ENCODE assay signal across 8 cellular contexts in the genomic region with DNA sequence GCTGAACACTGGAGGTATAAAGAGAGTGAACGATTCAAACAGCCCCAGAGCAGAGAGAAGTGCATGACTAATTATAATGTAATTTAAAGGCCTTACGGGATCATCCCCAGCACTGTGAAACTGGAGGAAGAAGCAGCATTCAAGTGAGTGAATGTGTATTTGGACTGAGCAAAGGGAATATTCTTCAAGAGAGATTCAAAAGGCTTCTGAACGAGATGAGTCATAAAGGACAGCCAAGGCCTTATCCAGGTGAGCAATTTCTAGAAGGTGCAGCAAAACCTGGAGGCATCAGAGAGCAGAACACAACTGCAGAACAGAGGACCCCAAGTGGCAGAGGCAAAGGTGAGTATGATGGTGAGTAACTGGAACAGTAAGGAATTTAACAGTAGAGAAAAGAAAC.
DNase-seq lines count a peak whose midpoint lies in the region; ATAC-seq, FAIRE-seq and TF ChIP-seq lines count a peak whose summit lies in the region.

No MANE protein-coding gene starts in this region.

- intact Hi-C loops in MCF 10A (cut with micrococcal nuclease) = no loop called here
- intact Hi-C loops in breast epithelium (cut with DNase I; ENCODE audit: low total_unique reads) = no loop called here
- intact Hi-C loops in activated B cell treated with CpG ODN at 0.5 μM for 24 hours (cut with micrococcal nuclease) = loop anchor here (1.0 kb wide), 1 partner anchor 7 kb away; no protein-coding TSS in a partner anchor
- intact Hi-C loops in upper lobe of right lung (cut with DNase I) = no loop called here
- intact Hi-C loops in adrenal gland (cut with DNase I) = no loop called here

- TF ChIP-seq POLR2A in breast epithelium (IDR thresholded peaks at IDR 0.05) (no peak), adrenal gland (IDR thresholded peaks at IDR 0.05) (no peak)

- no peak for TF ChIP-seq CTCF in MCF 10A (IDR thresholded peaks at IDR 0.05; ENCODE audit: unreplicated experiment)
- TF ChIP-seq CTCF in breast epithelium (IDR thresholded peaks at IDR 0.05) = no peak
- no peak for TF ChIP-seq CTCF in activated B cell treated with CpG ODN at 0.5 μM for 24 hours (IDR thresholded peaks at IDR 0.05)
- TF ChIP-seq CTCF in upper lobe of right lung (IDR thresholded peaks at IDR 0.05) = no peak
- no peak for TF ChIP-seq CTCF in adrenal gland (IDR thresholded peaks at IDR 0.05)

- FAIRE-seq in small intestine (lab: Jason Lieb, UNC) = no peak

- H3K27me3 Mint-ChIP-seq in MCF 10A (ENCODE audit: insufficient read depth, unreplicated experiment) (no peaks in the 10 kb centered on the region), activated B cell treated with CpG ODN at 0.5 μM for 24 hours (no peaks in the 10 kb centered on the region)

- H3K27ac Mint-ChIP-seq in MCF 10A (ENCODE audit: low read depth, unreplicated experiment) = peak overlapping the region; percentile 24
- H3K27ac Mint-ChIP-seq in activated B cell treated with CpG ODN at 0.5 μM for 24 hours = peak overlapping the region; percentile 33

- H3K4me3 ChIP-seq in breast epithelium (no peak overlapping the region), upper lobe of right lung (no peak overlapping the region), adrenal gland (no peak overlapping the region), small intestine (ENCODE audit: low read depth in 1 of 2, low read length in 2 of 2) (no peak overlapping the region)

- H3K4me1 ChIP-seq in breast epithelium = no peaks in the 10 kb centered on the region
- H3K4me1 ChIP-seq in upper lobe of right lung = peaks cover 8% of the 10 kb centered on the region
- no peaks in the 10 kb centered on the region for H3K4me1 ChIP-seq in adrenal gland (replicated peaks in 1 of 2)
- peaks cover 0 to 4% of the 10 kb centered on the region in 2 donors for H3K4me1 ChIP-seq in small intestine (ENCODE audit: control insufficient read depth in 2 of 2, insufficient read depth in 1 of 2, low read depth in 1 of 2, low read length in 1 of 2)

- H3K4me3 Mint-ChIP-seq in MCF 10A (ENCODE audit: unreplicated experiment) = peak overlapping the region; percentile 3
- peak overlapping the region; percentile 71 for H3K4me3 Mint-ChIP-seq in activated B cell treated with CpG ODN at 0.5 μM for 24 hours

- DNase-seq in MCF 10A (ENCODE audit: unreplicated experiment) = peak; percentile 36
- DNase-seq in breast epithelium (ENCODE audit: low spot score in 2 of 2) = no peak
- no peak for DNase-seq in activated B cell treated with CpG ODN at 0.5 μM for 24 hours
- DNase-seq in upper lobe of right lung = no peak
- no peak for DNase-seq in stimulated activated CD4-positive, alpha-beta T cell treated with anti-CD3 and anti-CD28 coated beads, Interleukin-2, amount 100 ng/mL, for 48 hours
- DNase-seq in adrenal gland = no peak
- no peak for DNase-seq in small intestine

- H3K9me3 Mint-ChIP-seq in MCF 10A (ENCODE audit: unreplicated experiment) = no peaks in the 10 kb centered on the region
- no peaks in the 10 kb centered on the region for H3K9me3 Mint-ChIP-seq in activated B cell treated with CpG ODN at 0.5 μM for 24 hours

- BruUV-seq in MCF 10A (replicated peaks; lab: Mats Ljungman, UMichigan) = no TSS peak

- H3K36me3 Mint-ChIP-seq in MCF 10A (ENCODE audit: insufficient read depth, unreplicated experiment) (no peaks in the 10 kb centered on the region), activated B cell treated with CpG ODN at 0.5 μM for 24 hours (ENCODE audit: low read depth) (peaks cover 11% of the 10 kb centered on the region)

- H3K27me3 ChIP-seq in breast epithelium (no peaks in the 10 kb centered on the region), upper lobe of right lung (no peaks in the 10 kb centered on the region), adrenal gland (no peaks in the 10 kb centered on the region), small intestine (ENCODE audit: control insufficient read depth in 2 of 2, insufficient read depth in 2 of 2, low read length in 2 of 2) (no peaks in the 10 kb centered on the region)

- 56 to 77% (median 63%) methylated on average over 3 of the region's 3 CpGs for WGBS in adrenal gland, 4 donors
- WGBS in small intestine, 3 donors = 67 to 72% (median 71%) methylated on average over 3 of the region's 3 CpGs

- H3K27ac ChIP-seq in breast epithelium (no peak overlapping the region), upper lobe of right lung (no peak overlapping the region), adrenal gland (no peak overlapping the region), small intestine (ENCODE audit: low read depth in 1 of 2, low read length in 1 of 2) (no peak overlapping the region)

- POLR2A ChIA-PET in MCF 10A (lab: Yijun Ruan, JAX) (no interaction called here), activated B cell treated with CpG ODN at 0.5 μM for 24 hours (lab: Charles Lee) (interaction anchor here (0.7 to 1.0 kb wide), 2 partner anchors 16 to 92 kb away, joined by 3 read pairs; no protein-coding TSS in a partner anchor)

- H3K4me1 Mint-ChIP-seq in MCF 10A (ENCODE audit: insufficient read depth, unreplicated experiment) (peaks cover 23% of the 10 kb centered on the region), activated B cell treated with CpG ODN at 0.5 μM for 24 hours (peaks cover 50% of the 10 kb centered on the region)

- H3K36me3 ChIP-seq in breast epithelium (no peaks in the 10 kb centered on the region), upper lobe of right lung (no peaks in the 10 kb centered on the region), adrenal gland (replicated peaks in 1 of 2) (no peaks in the 10 kb centered on the region), small intestine (ENCODE audit: control insufficient read depth in 2 of 2, insufficient read depth in 2 of 2, low read length in 2 of 2) (no peaks in the 10 kb centered on the region)

- H3K9me3 ChIP-seq in breast epithelium (no peaks in the 10 kb centered on the region), upper lobe of right lung (no peaks in the 10 kb centered on the region), adrenal gland (replicated peaks in 1 of 3) (no peaks in the 10 kb centered on the region), small intestine (ENCODE audit: control insufficient read depth, low read depth) (no peaks in the 10 kb centered on the region)

- CTCF ChIA-PET in MCF 10A (lab: Yijun Ruan, JAX) (no interaction called here), activated B cell treated with CpG ODN at 0.5 μM for 24 hours (lab: Charles Lee) (no interaction called here)

- peak; percentile 54 for ATAC-seq in HG02885 (IDR thresholded peaks at IDR 0.05; ENCODE audit: poor library complexity, unreplicated experiment)
- peak; percentile 22 for ATAC-seq in activated B cell treated with CpG ODN at 0.5 μM for 24 hours (ENCODE audit: low read depth)
- peak; percentile 27 for ATAC-seq in upper lobe of right lung
